ENCODE assay signal across 17 cellular contexts in the genomic region with DNA sequence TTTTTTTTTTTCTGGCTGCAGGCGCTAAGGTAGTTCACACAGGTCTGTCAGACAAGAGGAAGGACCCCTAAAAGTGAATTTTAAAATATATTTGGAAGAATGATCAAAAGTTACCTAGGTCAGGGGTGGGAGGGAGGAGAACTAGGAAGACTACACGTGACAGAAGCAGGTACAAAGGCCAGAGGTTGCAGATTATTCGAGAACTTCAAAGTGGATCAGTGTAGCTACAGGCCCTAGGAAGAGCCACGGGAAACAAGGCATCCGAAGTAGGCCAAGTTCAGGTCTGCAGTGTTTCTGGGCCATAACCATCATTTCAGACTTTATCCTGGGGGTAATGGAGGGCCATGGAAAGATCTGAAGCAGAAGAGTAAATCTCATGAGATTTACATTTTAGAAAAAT. TPM values are rescaled to one million over a fixed set of nuclear protein-coding genes. Genes with fewer than 3 reads are reported as not detected.
DNase-seq lines count a peak whose midpoint lies in the region; ATAC-seq and TF ChIP-seq lines count a peak whose summit lies in the region.
"Had no signal": no experiment of that assay in that cellular context is flagged by ENCODE, and none has a peak within 500 bp of the region (broad histone marks: within the 10 kb centered on the region; RNA-seq: fewer than 3 reads in every experiment).

No MANE protein-coding gene starts in this region.

- BruUV-seq in Calu3 (replicated peaks; lab: Mats Ljungman, UMichigan), result no TSS peak

- H3K27me3 Mint-ChIP-seq in Calu3 (ENCODE audit: unreplicated experiment) (no peaks in the 10 kb centered on the region), mesothelial cell of epicardium (ENCODE audit: low read depth) (peaks cover 2% of the 10 kb centered on the region)

- H3K9me3 Mint-ChIP-seq in Calu3 (ENCODE audit: low read depth, unreplicated experiment), result no peaks in the 10 kb centered on the region
- peaks cover 21% of the 10 kb centered on the region for H3K9me3 Mint-ChIP-seq in mesothelial cell of epicardium

- no peak overlapping the region for H3K9ac ChIP-seq in liver (ENCODE audit: low read depth in 1 of 2, low read length in 2 of 2)
- H3K9ac ChIP-seq: GM23248 had no signal

- TF ChIP-seq CTCF in Calu3 (IDR thresholded peaks at IDR 0.05; ENCODE audit: unreplicated experiment) (no peak), liver (IDR thresholded peaks at IDR 0.05; ENCODE audit: low read depth, low read length, missing input control) (no peak), psoas muscle (IDR thresholded peaks at IDR 0.05) (no peak), mesothelial cell of epicardium (IDR thresholded peaks at IDR 0.05; ENCODE audit: unreplicated experiment) (no peak)

- H3K27ac Mint-ChIP-seq in Calu3 (ENCODE audit: unreplicated experiment) (peak overlapping the region; percentile 78), mesothelial cell of epicardium (no peak overlapping the region)
- H3K27ac Mint-ChIP-seq: CD4-positive, alpha-beta memory T cell had no signal

- TF ChIP-seq RAD21 in liver (IDR thresholded peaks at IDR 0.05), result no peak

- H3K9me3 ChIP-seq in liver (ENCODE audit: control insufficient read depth in 4 of 4, low read length in 3 of 4), result no peaks in the 10 kb centered on the region
- H3K9me3 ChIP-seq in psoas muscle, result no peaks in the 10 kb centered on the region

- intact Hi-C loops in Calu3 (cut with micrococcal nuclease; ENCODE audit: unreplicated experiment), result no loop called here
- intact Hi-C loops in psoas muscle (cut with DNase I), result no loop called here

- peaks cover 48% of the 10 kb centered on the region for H3K4me1 Mint-ChIP-seq in Calu3 (ENCODE audit: low read depth, unreplicated experiment)
- H3K4me1 Mint-ChIP-seq in mesothelial cell of epicardium, result no peaks in the 10 kb centered on the region
- H3K4me1 Mint-ChIP-seq: CD4-positive, alpha-beta memory T cell had no signal

- no peak for ATAC-seq in psoas muscle
- ATAC-seq in HG03571 (IDR thresholded peaks at IDR 0.05; ENCODE audit: unreplicated experiment), result no peak

- H3K4me1 ChIP-seq in liver (ENCODE audit: control insufficient read depth in 4 of 4, insufficient read depth in 4 of 4, low read length in 3 of 4) (peaks cover 1 to 56% (median 23%) of the 10 kb centered on the region in 4 donors), psoas muscle (peaks cover 19% of the 10 kb centered on the region)

- H3K27me3 ChIP-seq in liver (ENCODE audit: control insufficient read depth in 4 of 4, insufficient read depth in 4 of 4, low read length in 3 of 4) (no peaks in the 10 kb centered on the region), psoas muscle (ENCODE audit: insufficient read depth in 3 of 3, low read length in 2 of 3) (peaks cover 0 to 7% (median 0%) of the 10 kb centered on the region in 3 donors)

- WGBS in liver, result 36% methylated on average over 5 of the region's 5 CpGs
- 69 to 86% (median 86%) methylated on average over 5 of the region's 5 CpGs for WGBS in psoas muscle, 3 donors

- no peaks in the 10 kb centered on the region for H3K36me3 ChIP-seq in liver (ENCODE audit: control insufficient read depth in 4 of 4, insufficient read depth in 3 of 4, low read depth in 1 of 4, low read length in 3 of 4)
- no peaks in the 10 kb centered on the region for H3K36me3 ChIP-seq in psoas muscle (ENCODE audit: insufficient read depth in 1 of 2, low read depth in 1 of 2)

- no peak overlapping the region for H3K4me3 ChIP-seq in liver (ENCODE audit: low read depth in 1 of 3, low read length in 3 of 3)
- no peak overlapping the region for H3K4me3 ChIP-seq in psoas muscle
- H3K4me3 ChIP-seq: GM23248 had no signal

- no peak for DNase-seq in Calu3
- DNase-seq in psoas muscle, result no peak
- DNase-seq in mesothelial cell of epicardium (ENCODE audit: low spot score in 2 of 2, unreplicated experiment in 2 of 2), result no peak
- no peak for DNase-seq in hippocampal formation (lab: John Stamatoyannopoulos, UW)
- DNase-seq: 8988T; C1 segment of cervical spinal cord; CD4-positive, alpha-beta memory T cell; COR-L47; DMS153; DND-41; GM23248; H7; HCEC 1CT had no signal

- H3K4me3 Mint-ChIP-seq in Calu3 (ENCODE audit: low read depth, unreplicated experiment) (no peak overlapping the region), mesothelial cell of epicardium (no peak overlapping the region)
- H3K4me3 Mint-ChIP-seq: CD4-positive, alpha-beta memory T cell had no signal

- CTCF ChIA-PET in Calu3 (lab: Charles Lee), result interaction anchor here (0.6 kb wide), 1 partner anchor 17 kb away, joined by 4 read pairs; a partner anchor contains a TSS

- H3K36me3 Mint-ChIP-seq in Calu3 (ENCODE audit: insufficient read depth, unreplicated experiment) (peaks cover 5% of the 10 kb centered on the region), mesothelial cell of epicardium (no peaks in the 10 kb centered on the region)
- H3K36me3 Mint-ChIP-seq: CD4-positive, alpha-beta memory T cell had no signal

- H3K27ac ChIP-seq in liver (ENCODE audit: low read depth in 1 of 2, low read length in 2 of 2) (peak overlapping the region; percentile 25 to 49), psoas muscle (peak overlapping the region; percentile 39)
- H3K27ac ChIP-seq: GM23248 had no signal

TF ChIP-seq in liver, 16 proteins besides CTCF, POLR2A, EP300 and RAD21:
- peak; percentile 42 to 54 for TF ChIP-seq HNF4A (conservative IDR thresholded peaks at IDR 0.05)
- peak in 1 of 2 donors; percentile 16 for TF ChIP-seq RXRA (IDR thresholded peaks at IDR 0.05)
- peak; percentile 26 for TF ChIP-seq SP1 (IDR thresholded peaks at IDR 0.05)
- TF ChIP-seq, protein P1, sequence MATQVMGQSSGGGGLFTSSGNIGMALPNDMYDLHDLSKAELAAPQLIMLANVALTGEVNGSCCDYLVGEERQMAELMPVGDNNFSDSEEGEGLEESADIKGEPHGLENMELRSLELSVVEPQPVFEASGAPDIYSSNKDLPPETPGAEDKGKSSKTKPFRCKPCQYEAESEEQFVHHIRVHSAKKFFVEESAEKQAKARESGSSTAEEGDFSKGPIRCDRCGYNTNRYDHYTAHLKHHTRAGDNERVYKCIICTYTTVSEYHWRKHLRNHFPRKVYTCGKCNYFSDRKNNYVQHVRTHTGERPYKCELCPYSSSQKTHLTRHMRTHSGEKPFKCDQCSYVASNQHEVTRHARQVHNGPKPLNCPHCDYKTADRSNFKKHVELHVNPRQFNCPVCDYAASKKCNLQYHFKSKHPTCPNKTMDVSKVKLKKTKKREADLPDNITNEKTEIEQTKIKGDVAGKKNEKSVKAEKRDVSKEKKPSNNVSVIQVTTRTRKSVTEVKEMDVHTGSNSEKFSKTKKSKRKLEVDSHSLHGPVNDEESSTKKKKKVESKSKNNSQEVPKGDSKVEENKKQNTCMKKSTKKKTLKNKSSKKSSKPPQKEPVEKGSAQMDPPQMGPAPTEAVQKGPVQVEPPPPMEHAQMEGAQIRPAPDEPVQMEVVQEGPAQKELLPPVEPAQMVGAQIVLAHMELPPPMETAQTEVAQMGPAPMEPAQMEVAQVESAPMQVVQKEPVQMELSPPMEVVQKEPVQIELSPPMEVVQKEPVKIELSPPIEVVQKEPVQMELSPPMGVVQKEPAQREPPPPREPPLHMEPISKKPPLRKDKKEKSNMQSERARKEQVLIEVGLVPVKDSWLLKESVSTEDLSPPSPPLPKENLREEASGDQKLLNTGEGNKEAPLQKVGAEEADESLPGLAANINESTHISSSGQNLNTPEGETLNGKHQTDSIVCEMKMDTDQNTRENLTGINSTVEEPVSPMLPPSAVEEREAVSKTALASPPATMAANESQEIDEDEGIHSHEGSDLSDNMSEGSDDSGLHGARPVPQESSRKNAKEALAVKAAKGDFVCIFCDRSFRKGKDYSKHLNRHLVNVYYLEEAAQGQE (IDR thresholded peaks at IDR 0.05), result no peak
- no peak for TF ChIP-seq GABPA (IDR thresholded peaks at IDR 0.05 in 1 of 2, conservative IDR thresholded peaks at IDR 0.05 in 1 of 2)

RNA-seq across cellular contexts. Expression of a gene that starts 16.5 kb away (rescaled TPM):
- total RNA-seq in Calu3 (2022) (45.0 and 56.8 TPM in 2 replicates), liver (10 to 100 TPM; 34.0 to 52.9 TPM), psoas muscle (10 to 100 TPM; 33.4 to 80.6 (median 43.5) TPM), mesothelial cell of epicardium (0.44 to 0.65 TPM (median 0.57 TPM) in 3 replicates)
- polyA plus RNA-seq in liver (10 to 100 TPM; 92.4 to 96.3 TPM), psoas muscle (10 to 100 TPM; 13.0 to 43.8 (median 39.8) TPM)
- total RNA-seq: A673; CD4-positive, alpha-beta memory T cell; GM23248 had no signal
- polyA plus RNA-seq: BJ; CD4-positive, alpha-beta memory T cell had no signal

Comparison
In these comparisons a context has a peak if more than half of its experiments do, and no peak if none do; other contexts are left out.
1. RNA of a gene that starts 16.5 kb away (total RNA-seq): 45.0 to 56.8 TPM in Calu3, 34.0 to 52.9 TPM in liver and 33.4 to 80.6 TPM in psoas muscle; 0.44 to 0.65 TPM in mesothelial cell of epicardium; every median in the first group is over 10 times any median in the second.